15 cellular contexts compared by ENCODE assay signal in genomic region chr11:107359701-107360100, GRCh38.
"Had no signal": no experiment of that assay in that cellular context is flagged by ENCODE, and none has a peak within 500 bp of the region (broad histone marks: within the 10 kb centered on the region; RNA-seq: fewer than 3 reads in every experiment).

No MANE protein-coding gene starts in this region.

- H3K9ac ChIP-seq: neural progenitor cell had no signal

- H2AFZ ChIP-seq: neural progenitor cell had no signal

- DNase-seq: activated CD4-positive, alpha-beta T cell treated with anti-CD3 and anti-CD28 coated beads for 1 hour; activated CD4-positive, alpha-beta T cell treated with anti-CD3 and anti-CD28 coated beads, Interleukin-2, amount 50 U/mL, for 48 hours; activated naive CD4-positive, alpha-beta T cell treated with Interleukin-2 at 50 U/mL for 16 hours; naive B cell; stimulated activated naive CD8-positive, alpha-beta T cell treated with anti-CD3 and anti-CD28 coated beads, Interleukin-15, amount 100 ng/mL, for 72 hours; T-helper 1 cell; T1000; testis; upper lobe of right lung had no signal

- H3K27me3 ChIP-seq: ascending aorta, cardiac muscle cell, neural progenitor cell, testis, upper lobe of right lung had no signal

- H3K36me3 ChIP-seq: cardiac muscle cell, neural progenitor cell, upper lobe of right lung had no signal

- ATAC-seq: activated T-helper 17 cell treated with anti-CD3 and anti-CD28 coated beads, Interleukin-2, amount 50 U/mL, for 72 hours; sciatic nerve; stimulated activated naive CD8-positive, alpha-beta T cell treated with anti-CD3 and anti-CD28 coated beads, Interleukin-15, amount 100 ng/mL, for 72 hours; upper lobe of right lung had no signal

- H3K27ac ChIP-seq: ascending aorta, cardiac muscle cell, neural progenitor cell, testis, upper lobe of right lung had no signal

- H3K4me2 ChIP-seq: neural progenitor cell had no signal

- H3K4me3 ChIP-seq: ascending aorta, cardiac muscle cell, lung, neural progenitor cell, testis, upper lobe of right lung had no signal

- H3K9me3 ChIP-seq: testis, upper lobe of right lung had no signal

- H3K4me1 ChIP-seq: ascending aorta, neural progenitor cell, testis, upper lobe of right lung had no signal
